Comparison of ENCODE assay signal across 10 cellular contexts in the genomic region with DNA sequence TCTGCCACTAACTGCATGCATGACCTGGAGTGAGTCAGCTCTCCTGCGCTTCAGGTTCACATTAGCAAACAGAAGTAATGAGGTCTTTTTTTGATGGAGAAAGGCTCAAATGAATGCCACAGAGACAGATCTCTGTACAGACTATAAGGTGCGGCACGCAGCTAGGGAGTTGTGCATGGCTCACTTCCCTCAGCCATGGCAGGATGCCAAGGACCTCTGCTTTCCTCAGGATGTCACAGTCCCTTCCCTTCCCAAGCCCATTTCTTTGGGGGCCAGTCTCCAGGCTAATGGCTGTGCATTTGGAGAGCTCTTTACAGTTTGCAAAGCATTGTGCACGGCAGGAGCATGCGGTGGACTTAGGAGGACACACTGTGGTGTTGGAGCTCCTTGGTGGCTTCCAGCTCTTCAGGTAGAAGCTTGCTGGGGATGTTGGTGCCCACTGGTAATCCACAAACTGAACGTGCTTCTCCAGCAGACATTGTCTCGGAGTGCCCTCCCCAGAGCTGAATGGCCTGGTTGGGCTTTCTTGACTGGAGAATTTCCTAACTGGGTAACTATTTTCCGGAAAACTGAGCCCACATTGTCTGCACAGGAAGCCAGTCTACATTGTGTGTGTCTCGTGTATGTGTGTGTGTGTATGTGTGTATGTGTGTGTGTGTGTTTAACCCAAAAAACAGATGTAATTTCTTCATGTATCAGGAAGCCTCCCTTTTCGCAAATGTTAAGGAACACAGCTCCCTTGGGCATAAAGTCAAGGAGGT.
DNase-seq lines count a peak whose midpoint lies in the region; ATAC-seq and TF ChIP-seq lines count a peak whose summit lies in the region.
"Had no signal": no experiment of that assay in that cellular context is flagged by ENCODE, and none has a peak within 500 bp of the region (broad histone marks: within the 10 kb centered on the region; RNA-seq: fewer than 3 reads in every experiment).

No MANE protein-coding gene starts in this region.

- no peak for ATAC-seq in HG02973 (IDR thresholded peaks at IDR 0.05; ENCODE audit: unreplicated experiment)
- no peak for ATAC-seq in HG02759 (IDR thresholded peaks at IDR 0.05; ENCODE audit: unreplicated experiment)

- H3K27ac ChIP-seq in rectal smooth muscle tissue (ENCODE audit: low read depth, low read length) = peak overlapping the region; percentile 4

- no peak overlapping the region for H3K4me3 ChIP-seq in rectal smooth muscle tissue (ENCODE audit: low read length)

- H3K9ac ChIP-seq in rectal smooth muscle tissue (ENCODE audit: low read length) = no peak overlapping the region

- in situ Hi-C loops in GM13977 (cut with MboI; ENCODE audit: low pct_unique_long_range_greater_than_20kb, low sequenced_read_pairs, unreplicated experiment) = no loop called here

- DNase-seq in DMS79 treated with DMSO at 0.1 percent for 48 hours (lab: John Stamatoyannopoulos, UW) (peak; percentile 51), NCI-H345 treated with DMSO at 0.1 percent for 48 hours (lab: John Stamatoyannopoulos, UW; ENCODE audit: unreplicated experiment) (peak; percentile 71), fibroblast of gingiva (ENCODE audit: low read depth) (peak; percentile 28), GM13977 (ENCODE audit: low spot score) (no peak)
- DNase-seq in stimulated activated CD4-positive, alpha-beta T cell treated with anti-CD3 and anti-CD28 coated beads, Interleukin-1b, Interleukin-23, amount 100 ng/mL, for 48 hours = no peak
- DNase-seq: activated T-cell treated with anti-CD3 and anti-CD28 coated beads, Interleukin-2, amount 50 U/mL, for 48 hours; occipital lobe had no signal

- H3K36me3 ChIP-seq in rectal smooth muscle tissue (ENCODE audit: control insufficient read depth, insufficient read depth, low read length) = no peaks in the 10 kb centered on the region

- H3K4me1 ChIP-seq in rectal smooth muscle tissue (ENCODE audit: control insufficient read depth, insufficient read depth, low read length) = peaks cover 25% of the 10 kb centered on the region

- no peaks in the 10 kb centered on the region for H3K27me3 ChIP-seq in rectal smooth muscle tissue (ENCODE audit: control insufficient read depth, insufficient read depth, low read length)

- no peak for TF ChIP-seq CTCF in GM13977 (IDR thresholded peaks at IDR 0.05; ENCODE audit: extremely low read depth, insufficient read depth, missing control alignments)

Comparison
In these comparisons a context has a peak if more than half of its experiments do, and no peak if none do; other contexts are left out.
1. DNase-seq: peak in DMS79 treated with DMSO at 0.1 percent for 48 hours (single experiment), NCI-H345 treated with DMSO at 0.1 percent for 48 hours (single experiment) and fibroblast of gingiva (single experiment); none in stimulated activated CD4-positive, alpha-beta T cell treated with anti-CD3 and anti-CD28 coated beads, Interleukin-1b, Interleukin-23, amount 100 ng/mL, for 48 hours (single experiment) and GM13977 (single experiment).